ENCODE assay signal across 7 cellular contexts in genomic region chr11:127202105-127202504, GRCh38.
"Had no signal": no experiment of that assay in that cellular context is flagged by ENCODE, and none has a peak within 500 bp of the region (broad histone marks: within the 10 kb centered on the region; RNA-seq: fewer than 3 reads in every experiment).

No MANE protein-coding gene starts in this region.

- H3K4me3 ChIP-seq: K562 had no signal

- H3K4me2 ChIP-seq: KMS-11 had no signal

- ATAC-seq: K562 had no signal

- H3K27ac ChIP-seq: HL-60, KMS-11 had no signal

- DNase-seq: IMR-90, KBM-7, KG1 had no signal

- H3K9ac ChIP-seq: KMS-11 had no signal

- FAIRE-seq: HTR-8/SVneo, K562 had no signal
